26 cellular contexts compared by ENCODE assay signal in the genomic region with DNA sequence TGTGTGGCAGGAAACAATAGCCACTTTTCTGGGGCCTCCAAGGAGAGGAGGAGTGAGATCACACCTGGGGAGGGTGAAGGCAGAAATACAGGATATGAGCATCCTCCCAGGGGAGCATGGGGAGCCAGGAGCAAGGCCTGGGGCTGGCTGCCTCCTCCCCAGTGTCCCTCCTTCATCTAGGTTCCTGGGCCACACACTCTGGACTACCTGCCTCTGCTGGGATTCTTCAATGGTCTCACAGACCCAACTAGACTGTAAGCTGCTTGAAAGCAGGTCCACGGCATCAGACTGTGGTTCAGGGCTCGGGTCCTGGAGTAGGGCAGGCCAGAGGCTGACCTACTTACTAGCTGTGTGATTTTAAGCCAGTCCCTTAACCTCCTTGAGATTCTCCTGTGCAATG.
DNase-seq lines count a peak whose midpoint lies in the region; ATAC-seq, FAIRE-seq and TF ChIP-seq lines count a peak whose summit lies in the region.
"Had no signal": no experiment of that assay in that cellular context is flagged by ENCODE, and none has a peak within 500 bp of the region (broad histone marks: within the 10 kb centered on the region; RNA-seq: fewer than 3 reads in every experiment).

No MANE protein-coding gene starts in this region.

- H3K9me3 ChIP-seq in left ventricle myocardium inferior (replicated peaks): no peaks in the 10 kb centered on the region
- H3K9me3 ChIP-seq in gastroesophageal sphincter: no peaks in the 10 kb centered on the region
- no peaks in the 10 kb centered on the region for H3K9me3 ChIP-seq in psoas muscle
- H3K9me3 ChIP-seq in uterus: no peaks in the 10 kb centered on the region
- H3K9me3 ChIP-seq: SJSA1 had no signal

- no peaks in the 10 kb centered on the region for H3K9me3 Mint-ChIP-seq in activated naive CD4-positive, alpha-beta T cell treated with anti-CD3 and anti-CD28 coated beads, Interleukin-2, amount 10 ng/mL, durations not matched to agents 7 days and 5 days
- H3K9me3 Mint-ChIP-seq: CD8-positive, alpha-beta T cell had no signal

- no peak overlapping the region for H3K27ac Mint-ChIP-seq in activated naive CD4-positive, alpha-beta T cell treated with anti-CD3 and anti-CD28 coated beads, Interleukin-2, amount 10 ng/mL, durations not matched to agents 7 days and 5 days
- H3K27ac Mint-ChIP-seq: CD8-positive, alpha-beta T cell had no signal

- H3K4me1 ChIP-seq in left ventricle myocardium inferior: peaks cover 50% of the 10 kb centered on the region
- peaks cover 13 to 41% (median 25%) of the 10 kb centered on the region in 3 donors for H3K4me1 ChIP-seq in gastroesophageal sphincter
- H3K4me1 ChIP-seq in psoas muscle: peaks cover 26% of the 10 kb centered on the region
- H3K4me1 ChIP-seq in uterus: peaks cover 4 to 14% of the 10 kb centered on the region in 2 donors
- H3K4me1 ChIP-seq: SJSA1 had no signal

- H3K4me3 Mint-ChIP-seq in activated naive CD4-positive, alpha-beta T cell treated with anti-CD3 and anti-CD28 coated beads, Interleukin-2, amount 10 ng/mL, durations not matched to agents 7 days and 5 days: no peak overlapping the region
- H3K4me3 Mint-ChIP-seq: CD8-positive, alpha-beta T cell had no signal

- H3K36me3 ChIP-seq in left ventricle myocardium inferior (no peaks in the 10 kb centered on the region), gastroesophageal sphincter (no peaks in the 10 kb centered on the region), psoas muscle (ENCODE audit: insufficient read depth in 1 of 2, low read depth in 1 of 2) (no peaks in the 10 kb centered on the region), uterus (no peaks in the 10 kb centered on the region)
- H3K36me3 ChIP-seq: SJSA1 had no signal

- H3K27me3 Mint-ChIP-seq in activated naive CD4-positive, alpha-beta T cell treated with anti-CD3 and anti-CD28 coated beads, Interleukin-2, amount 10 ng/mL, durations not matched to agents 7 days and 5 days: peaks cover 27% of the 10 kb centered on the region

- no peak for TF ChIP-seq EP300 in gastroesophageal sphincter (IDR thresholded peaks at IDR 0.05)

- CTCF ChIA-PET in activated naive CD4-positive, alpha-beta T cell treated with anti-CD3 and anti-CD28 coated beads, Interleukin-2, amount 10 ng/mL, durations not matched to agents 7 days and 5 days (lab: Charles Lee): no interaction called here

- intact Hi-C loops in left ventricle myocardium inferior (cut with micrococcal nuclease) (no loop called here), left ventricle myocardium superior (cut with micrococcal nuclease) (no loop called here), psoas muscle (cut with DNase I) (no loop called here), uterus (cut with DNase I; ENCODE audit: low total_unique reads) (no loop called here)

- no peaks in the 10 kb centered on the region for H3K4me1 Mint-ChIP-seq in activated naive CD4-positive, alpha-beta T cell treated with anti-CD3 and anti-CD28 coated beads, Interleukin-2, amount 10 ng/mL, durations not matched to agents 7 days and 5 days

- ATAC-seq in left ventricle myocardium superior: no peak
- ATAC-seq in gastroesophageal sphincter: no peak
- peak in 1 of 4 donors; percentile 47 for ATAC-seq in psoas muscle
- ATAC-seq in GM19463 (IDR thresholded peaks at IDR 0.05; ENCODE audit: unreplicated experiment): no peak
- ATAC-seq: CD8-positive, alpha-beta T cell; HCT116; Panc1 had no signal

- H3K36me3 Mint-ChIP-seq in activated naive CD4-positive, alpha-beta T cell treated with anti-CD3 and anti-CD28 coated beads, Interleukin-2, amount 10 ng/mL, durations not matched to agents 7 days and 5 days: no peaks in the 10 kb centered on the region
- H3K36me3 Mint-ChIP-seq: CD8-positive, alpha-beta T cell had no signal

- FAIRE-seq in HTR-8/SVneo (lab: Jason Lieb, UNC): no peak
- FAIRE-seq: G401.6, GM12892, GM18507 had no signal

- no peak overlapping the region for H3K4me3 ChIP-seq in left ventricle myocardium inferior
- no peak overlapping the region for H3K4me3 ChIP-seq in gastroesophageal sphincter
- no peak overlapping the region for H3K4me3 ChIP-seq in psoas muscle
- H3K4me3 ChIP-seq in uterus: no peak overlapping the region
- H3K4me3 ChIP-seq: SJSA1 had no signal

- no peak for TF ChIP-seq CTCF in left ventricle myocardium inferior (IDR thresholded peaks at IDR 0.05; ENCODE audit: borderline replicate concordance)
- TF ChIP-seq CTCF in gastroesophageal sphincter (IDR thresholded peaks at IDR 0.05): no peak
- no peak for TF ChIP-seq CTCF in psoas muscle (IDR thresholded peaks at IDR 0.05)
- no peak for TF ChIP-seq CTCF in uterus (IDR thresholded peaks at IDR 0.05)

- WGBS in gastroesophageal sphincter (ENCODE audit: low coverage in 1 of 2), 2 donors: no CpG with 5 or more reads among the region's 2 CpGs
- WGBS in psoas muscle, 3 donors: 62 to 82% (median 66%) methylated on average over 2 of the region's 2 CpGs

- no peaks in the 10 kb centered on the region for H3K27me3 ChIP-seq in left ventricle myocardium inferior (ENCODE audit: low read depth)
- no peaks in the 10 kb centered on the region for H3K27me3 ChIP-seq in gastroesophageal sphincter
- H3K27me3 ChIP-seq in psoas muscle (ENCODE audit: insufficient read depth in 3 of 3, low read length in 2 of 3): no peaks in the 10 kb centered on the region
- H3K27me3 ChIP-seq in uterus: no peaks in the 10 kb centered on the region
- H3K27me3 ChIP-seq: SJSA1 had no signal

- DNase-seq in left ventricle myocardium inferior (no peak), left ventricle myocardium superior (no peak), psoas muscle (no peak), uterus (peak; percentile 5 to 8), HTR-8/SVneo (ENCODE audit: insufficient read length, low spot score) (no peak)
- no peak for DNase-seq in activated naive CD4-positive, alpha-beta T cell treated with anti-CD3 and anti-CD28 coated beads, Interleukin-2, amount 10 ng/mL, durations not matched to agents 7 days and 5 days
- DNase-seq: C1 segment of cervical spinal cord; Calu3; CD8-positive, alpha-beta T cell; DMS153; GOT3; Kasumi-1; NCI-H1417; NCI-H1694 treated with DMSO at 0.1 percent for 48 hours; NCI-H2081 treated with DMSO at 0.1 percent for 48 hours; NCI-H2171 treated with DMSO at 0.1 percent for 48 hours; NCI-H524 treated with DMSO at 0.1 percent for 48 hours; NCI-H82 had no signal

- peak overlapping the region; percentile 47 for H3K27ac ChIP-seq in left ventricle myocardium inferior (replicated peaks)
- peak overlapping the region in 3 of 4 donors; percentile 15 to 57 (median 54) for H3K27ac ChIP-seq in gastroesophageal sphincter
- H3K27ac ChIP-seq in psoas muscle: peak overlapping the region; percentile 53
- H3K27ac ChIP-seq in uterus: no peak overlapping the region
- H3K27ac ChIP-seq: SJSA1 had no signal

- TF ChIP-seq POLR2A in gastroesophageal sphincter (IDR thresholded peaks at IDR 0.05) (no peak), uterus (IDR thresholded peaks at IDR 0.05) (no peak)

Comparison
In these comparisons a context has a peak if more than half of its experiments do, and no peak if none do; other contexts are left out.
1. DNase-seq: peak in uterus (2 of 2); none in left ventricle myocardium inferior (single experiment), left ventricle myocardium superior (single experiment), psoas muscle (0 of 2), activated naive CD4-positive, alpha-beta T cell treated with anti-CD3 and anti-CD28 coated beads, Interleukin-2, amount 10 ng/mL, durations not matched to agents 7 days and 5 days (single experiment) and HTR-8/SVneo (single experiment).
2. H3K27ac ChIP-seq: peak in left ventricle myocardium inferior (single experiment), gastroesophageal sphincter (3 of 4) and psoas muscle (single experiment); none in uterus (0 of 2).